13 cellular contexts compared by ENCODE assay signal in genomic region chr1:52427152-52427551, GRCh38.
"Had no signal": no experiment of that assay in that cellular context is flagged by ENCODE, and none has a peak within 500 bp of the region (broad histone marks: within the 10 kb centered on the region; RNA-seq: fewer than 3 reads in every experiment).

No MANE protein-coding gene starts in this region.

- H3K9me3 ChIP-seq: neutrophil, right atrium auricular region had no signal

- ATAC-seq: activated T-cell treated with anti-CD3 and anti-CD28 coated beads, Interleukin-2, amount 50 U/mL, for 4 hours had no signal

- H3K4me3 ChIP-seq: right atrium auricular region had no signal

- DNase-seq: activated CD4-positive, alpha-beta T cell treated with anti-CD3 and anti-CD28 coated beads for 48 hours; activated naive CD4-positive, alpha-beta T cell; activated T-cell treated with anti-CD3 and anti-CD28 coated beads, Interleukin-2, amount 50 U/mL, for 4 hours; amygdala; dermis blood vessel endothelial cell; hippocampal formation; kidney glomerular epithelial cell; small intestine; stimulated activated naive CD4-positive, alpha-beta T cell had no signal

- H3K4me3 Mint-ChIP-seq: activated T-cell treated with anti-CD3 and anti-CD28 coated beads, Interleukin-2, amount 50 U/mL, for 4 hours; central memory CD8-positive, alpha-beta T cell had no signal

- H3K27me3 Mint-ChIP-seq: brain; central memory CD8-positive, alpha-beta T cell had no signal

- H3K27me3 ChIP-seq: neutrophil, right atrium auricular region had no signal

- H3K27ac ChIP-seq: neutrophil, right atrium auricular region had no signal

- H3K9me3 Mint-ChIP-seq: activated T-cell treated with anti-CD3 and anti-CD28 coated beads, Interleukin-2, amount 50 U/mL, for 4 hours; brain; central memory CD8-positive, alpha-beta T cell had no signal
